8 cellular contexts compared by ENCODE assay signal in genomic region chr11:3824714-3825472, GRCh38. TPM values are rescaled to one million over a fixed set of nuclear protein-coding genes. Genes with fewer than 3 reads are reported as not detected.
A peak's percentile ranks its signal among the peaks of the same experiment; 100 is the strongest.
DNase-seq lines count a peak whose midpoint lies in the region; ATAC-seq lines count a peak whose summit lies in the region.

No MANE protein-coding gene starts in this region.

- H3K27me3 ChIP-seq in CD4-positive, CD25-positive, alpha-beta regulatory T cell (ENCODE audit: control insufficient read depth, insufficient read depth, low read length) = no peaks in the 10 kb centered on the region

- peaks cover 20% of the 10 kb centered on the region for H3K36me3 Mint-ChIP-seq in CD4-positive, CD25-positive, alpha-beta regulatory T cell

- H3K36me3 ChIP-seq in CD4-positive, CD25-positive, alpha-beta regulatory T cell (ENCODE audit: control insufficient read depth, insufficient read depth, low read length) = peaks cover 41% of the 10 kb centered on the region

- no peaks in the 10 kb centered on the region for H3K27me3 Mint-ChIP-seq in CD4-positive, CD25-positive, alpha-beta regulatory T cell

- DNase-seq in CD4-positive, CD25-positive, alpha-beta regulatory T cell = peak; percentile 69 to 86 (median 80)
- DNase-seq in T follicular helper cell (ENCODE audit: low read depth) (peak; percentile 78), iPS-NIHi11 (ENCODE audit: low spot score) (peak; percentile 87), GM19240 (ENCODE audit: insufficient read length, low spot score) (no peak)
- DNase-seq in activated naive CD8-positive, alpha-beta T cell treated with anti-CD3 and anti-CD28 coated beads, Interleukin-2, amount 50 U/mL, for 16 hours (ENCODE audit: low read depth, low spot score) = peak; percentile 70
- DNase-seq in stimulated activated CD4-positive, alpha-beta T cell treated with anti-CD3 and anti-CD28 coated beads, Interleukin-4, amount 100 ng/mL, for 1 hour = peak; percentile 84

- H3K9me3 ChIP-seq in CD4-positive, CD25-positive, alpha-beta regulatory T cell (ENCODE audit: control insufficient read depth in 2 of 2, low read length in 2 of 2) = no peaks in the 10 kb centered on the region

- peaks cover 12% of the 10 kb centered on the region for H3K4me1 ChIP-seq in CD4-positive, CD25-positive, alpha-beta regulatory T cell (ENCODE audit: control insufficient read depth, insufficient read depth, low read length, poor library complexity, severe bottlenecking)

- H3K4me1 Mint-ChIP-seq in CD4-positive, CD25-positive, alpha-beta regulatory T cell = peaks cover 0 to 58% (median 34%) of the 10 kb centered on the region in 4 donors

- H3K4me3 Mint-ChIP-seq in CD4-positive, CD25-positive, alpha-beta regulatory T cell = peak overlapping the region in 3 of 4 donors; percentile 4 to 52 (median 20)

- no peak overlapping the region for H3K4me3 ChIP-seq in CD4-positive, CD25-positive, alpha-beta regulatory T cell (ENCODE audit: low read depth, low read length)

- H3K27ac Mint-ChIP-seq in CD4-positive, CD25-positive, alpha-beta regulatory T cell = peak overlapping the region; percentile 81 to 95 (median 94)

- no peaks in the 10 kb centered on the region for H3K9me3 Mint-ChIP-seq in CD4-positive, CD25-positive, alpha-beta regulatory T cell

- ATAC-seq in CD4-positive, CD25-positive, alpha-beta regulatory T cell (ENCODE audit: low read depth in 2 of 2) = peak; percentile 93 to 94
- ATAC-seq in GM19324 (IDR thresholded peaks at IDR 0.05; ENCODE audit: low FRiP score, unreplicated experiment) (peak; percentile 51), HG03457 (IDR thresholded peaks at IDR 0.05; ENCODE audit: unreplicated experiment) (peak; percentile 58)

- peak overlapping the region; percentile 66 for H3K27ac ChIP-seq in CD4-positive, CD25-positive, alpha-beta regulatory T cell (ENCODE audit: insufficient read depth, low read length, poor library complexity, severe bottlenecking)

RNA-seq across cellular contexts. Expression of gene RHOG, which starts 15.9 kb away (rescaled TPM):
- total RNA-seq in CD4-positive, CD25-positive, alpha-beta regulatory T cell = 173 TPM
- 100 to 1,000 TPM; 222 to 276 (median 240) TPM for polyA plus RNA-seq in CD4-positive, CD25-positive, alpha-beta regulatory T cell

RNA-seq across cellular contexts. Expression of gene PGAP2, which starts 16.5 kb away (rescaled TPM):
- total RNA-seq in CD4-positive, CD25-positive, alpha-beta regulatory T cell = 11.6 TPM
- polyA plus RNA-seq in CD4-positive, CD25-positive, alpha-beta regulatory T cell = 10 to 100 TPM; 11.4 to 16.7 (median 14.0) TPM

RNA-seq across cellular contexts. Expression of gene NUP98, which starts 27.5 kb away (rescaled TPM):
- 131 TPM for total RNA-seq in CD4-positive, CD25-positive, alpha-beta regulatory T cell
- polyA plus RNA-seq in CD4-positive, CD25-positive, alpha-beta regulatory T cell = 10 to 100 TPM; 28.0 to 48.7 (median 44.6) TPM

RNA-seq across cellular contexts. Expression of gene STIM1, which starts 30.6 kb away (rescaled TPM):
- 134 TPM for total RNA-seq in CD4-positive, CD25-positive, alpha-beta regulatory T cell
- polyA plus RNA-seq in CD4-positive, CD25-positive, alpha-beta regulatory T cell = 10 to 100 TPM; 25.7 to 30.6 (median 29.7) TPM
